Comparison of ENCODE assay signal across 10 cellular contexts in the genomic region with DNA sequence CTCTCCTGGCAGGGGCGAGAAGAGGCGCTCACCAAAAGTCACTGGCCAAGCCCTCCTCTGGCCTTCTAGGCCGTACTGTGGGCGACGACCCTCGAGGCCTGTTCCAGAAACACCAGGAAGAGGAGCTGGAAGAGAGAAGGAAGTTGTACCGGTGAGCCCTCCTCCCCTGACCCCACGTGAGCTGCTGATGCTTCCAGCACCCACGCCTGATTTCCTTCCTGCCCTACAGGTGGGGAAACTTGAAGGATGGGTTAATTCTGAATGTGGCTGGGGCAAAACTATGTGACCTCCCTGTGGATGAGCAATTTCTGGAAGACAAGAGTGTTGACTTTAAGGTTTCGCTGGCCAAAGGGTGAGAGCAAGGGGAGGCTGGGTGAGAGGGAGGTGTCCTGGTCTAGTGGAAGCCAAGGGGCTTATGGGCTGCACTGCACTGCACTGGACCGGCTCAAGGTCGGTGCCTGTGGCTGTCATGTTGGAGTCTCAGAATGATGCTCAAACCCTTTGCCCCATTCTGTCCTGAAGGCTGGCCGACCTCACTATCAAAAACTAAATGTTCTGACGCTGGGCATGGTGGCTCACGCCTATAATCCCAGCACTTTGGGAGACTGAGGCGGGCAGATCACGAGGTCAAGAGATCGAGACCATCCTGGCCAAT. TPM values are rescaled to one million over a fixed set of nuclear protein-coding genes. Genes with fewer than 3 reads are reported as not detected.
DNase-seq lines count a peak whose midpoint lies in the region; ATAC-seq and TF ChIP-seq lines count a peak whose summit lies in the region.
"Had no signal": no experiment of that assay in that cellular context is flagged by ENCODE, and none has a peak within 500 bp of the region (broad histone marks: within the 10 kb centered on the region; RNA-seq: fewer than 3 reads in every experiment).

No MANE protein-coding gene starts in this region.

- no peaks in the 10 kb centered on the region for H3K9me2 ChIP-seq in MM.1S (replicated peaks; ENCODE audit: insufficient read depth, low read length)

- no peak overlapping the region for H2BK12ac ChIP-seq in neuronal stem cell (ENCODE audit: low read length)

- H3K27me3 Mint-ChIP-seq in effector memory CD8-positive, alpha-beta T cell, result peaks cover 0 to 13% of the 10 kb centered on the region in 2 donors

- peak overlapping the region; percentile 89 to 93 for H3K27ac Mint-ChIP-seq in effector memory CD8-positive, alpha-beta T cell

- WGBS in neuronal stem cell (ENCODE audit: extremely low coverage in 2 of 2, insufficient read length in 2 of 2, insufficient replicate concordance in 1 of 2), 2 donors, result no CpG with 5 or more reads among the region's 18 CpGs

- H3K27me3 ChIP-seq in MM.1S (replicated peaks; ENCODE audit: insufficient read depth, low read length) (peaks cover 5% of the 10 kb centered on the region), neuronal stem cell (ENCODE audit: control insufficient read depth in 3 of 3, insufficient read depth in 3 of 3, low read depth in 1 of 3, low read length in 3 of 3) (peaks cover 0 to 70% (median 32%) of the 10 kb centered on the region in 3 experiments)

- H2AK5ac ChIP-seq in neuronal stem cell (ENCODE audit: low read depth, low read length), result peak overlapping the region; percentile 67

- peaks cover 5% of the 10 kb centered on the region for H3K4me1 ChIP-seq in MM.1S (ENCODE audit: low read length)
- peaks cover 12 to 20% of the 10 kb centered on the region in 2 donors for H3K4me1 ChIP-seq in neuronal stem cell (ENCODE audit: control insufficient read depth in 2 of 2, insufficient read depth in 1 of 2, low read depth in 1 of 2, low read length in 2 of 2)

- no peak for ATAC-seq in effector memory CD8-positive, alpha-beta T cell (replicated peaks)
- ATAC-seq in SK-N-SH treated with all-trans-retinoic acid at 6 μM for 48 hours, result no peak
- ATAC-seq in GM19467 (IDR thresholded peaks at IDR 0.05; ENCODE audit: unreplicated experiment), result no peak
- no peak for ATAC-seq in omental fat pad (ENCODE audit: low FRiP score)

- H3K9me3 ChIP-seq in MM.1S (replicated peaks; ENCODE audit: insufficient read depth, low read length), result no peaks in the 10 kb centered on the region
- H3K9me3 ChIP-seq in neuronal stem cell (replicated peaks in 1 of 2; ENCODE audit: control insufficient read depth in 2 of 2, insufficient read depth in 1 of 2, low read depth in 1 of 2, low read length in 2 of 2), result no peaks in the 10 kb centered on the region

- peaks cover 27% of the 10 kb centered on the region in 2 donors for H3K4me1 Mint-ChIP-seq in effector memory CD8-positive, alpha-beta T cell (ENCODE audit: low read depth in 2 of 2)

- H2AFZ ChIP-seq in MM.1S (ENCODE audit: low read length) (peak overlapping the region; percentile 63), neuronal stem cell (ENCODE audit: low read length) (peak overlapping the region; percentile 79)

- TF ChIP-seq CTCF in GM12865 (IDR thresholded peaks at IDR 0.05; ENCODE audit: insufficient read depth, low read depth, low read length, missing control alignments) (no peak), MM.1S (IDR thresholded peaks at IDR 0.05; ENCODE audit: low read length) (no peak), omental fat pad (IDR thresholded peaks at IDR 0.05) (no peak)

- H3K4me2 ChIP-seq in MM.1S (ENCODE audit: low read depth, low read length), result peak overlapping the region; percentile 63
- peak overlapping the region; percentile 24 for H3K4me2 ChIP-seq in neuronal stem cell (ENCODE audit: insufficient read depth, low read length, poor library complexity, severe bottlenecking)

- H3K79me2 ChIP-seq in MM.1S (ENCODE audit: low read length), result no peaks in the 10 kb centered on the region

- H3K79me1 ChIP-seq in neuronal stem cell (ENCODE audit: low read depth, low read length), result no peaks in the 10 kb centered on the region

- no peak overlapping the region for H2BK120ac ChIP-seq in neuronal stem cell (ENCODE audit: low read depth, low read length)

- no peak overlapping the region for H3K4ac ChIP-seq in neuronal stem cell (ENCODE audit: low read length)

- H3K9me3 Mint-ChIP-seq in effector memory CD8-positive, alpha-beta T cell, result no peaks in the 10 kb centered on the region

- DNase-seq in GM12865 (ENCODE audit: low read depth) (no peak), MM.1S (no peak), neuronal stem cell (ENCODE audit: low spot score) (no peak), substantia nigra (lab: John Stamatoyannopoulos, UW) (no peak), omental fat pad (ENCODE audit: low spot score) (no peak)
- no peak for DNase-seq in effector memory CD8-positive, alpha-beta T cell
- DNase-seq: EL, foreskin fibroblast had no signal

- H3F3A ChIP-seq in MM.1S (ENCODE audit: insufficient read depth, low read length), result 0 out of 2 replicates have a peak, but pooled peaks cover 3% of the 10 kb centered on the region

- H3K4me3 Mint-ChIP-seq in effector memory CD8-positive, alpha-beta T cell, result peak overlapping the region; percentile 90 to 91

- no peaks in the 10 kb centered on the region for H4K20me1 ChIP-seq in MM.1S (ENCODE audit: insufficient read depth, low read length)

- no peak overlapping the region for H2BK15ac ChIP-seq in neuronal stem cell (ENCODE audit: low read length)

- no peak overlapping the region for H4K8ac ChIP-seq in neuronal stem cell (ENCODE audit: low read depth, low read length)

- peaks cover 4% of the 10 kb centered on the region for H3K36me3 Mint-ChIP-seq in effector memory CD8-positive, alpha-beta T cell (ENCODE audit: insufficient read depth)

- no peak overlapping the region for H4K91ac ChIP-seq in neuronal stem cell (ENCODE audit: low read depth, low read length, poor library complexity)

- H3K9ac ChIP-seq in MM.1S (ENCODE audit: low read length), result peak overlapping the region; percentile 48; the same call in 1 of the 2 replicates
- no peak overlapping the region for H3K9ac ChIP-seq in neuronal stem cell (ENCODE audit: low read depth, low read length, poor library complexity)

- H3K23ac ChIP-seq in neuronal stem cell (ENCODE audit: low read depth, low read length, poor library complexity), result no peak overlapping the region

- H3K36me3 ChIP-seq in MM.1S (replicated peaks; ENCODE audit: insufficient read depth, low read length) (no peaks in the 10 kb centered on the region), neuronal stem cell (replicated peaks in 1 of 2; ENCODE audit: control insufficient read depth in 2 of 2, insufficient read depth in 2 of 2, low read length in 2 of 2) (no peaks in the 10 kb centered on the region)

- no peak overlapping the region for H3K14ac ChIP-seq in neuronal stem cell (ENCODE audit: low read length)

- H2BK5ac ChIP-seq in neuronal stem cell (ENCODE audit: low read length), result no peak overlapping the region

- H3K27ac ChIP-seq in MM.1S (ENCODE audit: low read length) (no peak overlapping the region), neuronal stem cell (replicated peaks; ENCODE audit: low read length) (no peak overlapping the region), substantia nigra (ENCODE audit: low read depth, low read length, poor library complexity, severe bottlenecking) (no peak overlapping the region)

- H3K4me3 ChIP-seq in GM12865 (ENCODE audit: low read depth, low read length) (peak overlapping the region; percentile 59), MM.1S (ENCODE audit: low read length) (peak overlapping the region; percentile 53), neuronal stem cell (ENCODE audit: low read length in 2 of 2) (peak overlapping the region in 1 of 2 donors; percentile 35)

- H3K18ac ChIP-seq in neuronal stem cell (ENCODE audit: low read length), result peak overlapping the region; percentile 84

TF ChIP-seq in SK-N-SH treated with all-trans-retinoic acid at 6 μM for 48 hours, 23 proteins besides CTCF, POLR2A, EP300 and RAD21:
- TF ChIP-seq ISL1 (CRISPR knock-in tag; IDR thresholded peaks at IDR 0.05), result no peak
- no peak for TF ChIP-seq ESRRG (CRISPR knock-in tag; IDR thresholded peaks at IDR 0.05)
- TF ChIP-seq GLIS3 (CRISPR knock-in tag; IDR thresholded peaks at IDR 0.05), result no peak
- TF ChIP-seq, protein P1, sequence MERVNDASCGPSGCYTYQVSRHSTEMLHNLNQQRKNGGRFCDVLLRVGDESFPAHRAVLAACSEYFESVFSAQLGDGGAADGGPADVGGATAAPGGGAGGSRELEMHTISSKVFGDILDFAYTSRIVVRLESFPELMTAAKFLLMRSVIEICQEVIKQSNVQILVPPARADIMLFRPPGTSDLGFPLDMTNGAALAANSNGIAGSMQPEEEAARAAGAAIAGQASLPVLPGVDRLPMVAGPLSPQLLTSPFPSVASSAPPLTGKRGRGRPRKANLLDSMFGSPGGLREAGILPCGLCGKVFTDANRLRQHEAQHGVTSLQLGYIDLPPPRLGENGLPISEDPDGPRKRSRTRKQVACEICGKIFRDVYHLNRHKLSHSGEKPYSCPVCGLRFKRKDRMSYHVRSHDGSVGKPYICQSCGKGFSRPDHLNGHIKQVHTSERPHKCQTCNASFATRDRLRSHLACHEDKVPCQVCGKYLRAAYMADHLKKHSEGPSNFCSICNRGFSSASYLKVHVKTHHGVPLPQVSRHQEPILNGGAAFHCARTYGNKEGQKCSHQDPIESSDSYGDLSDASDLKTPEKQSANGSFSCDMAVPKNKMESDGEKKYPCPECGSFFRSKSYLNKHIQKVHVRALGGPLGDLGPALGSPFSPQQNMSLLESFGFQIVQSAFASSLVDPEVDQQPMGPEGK (CRISPR knock-in tag; IDR thresholded peaks at IDR 0.05; ENCODE audit: borderline replicate concordance), result no peak
- no peak for TF ChIP-seq SNAI2 (CRISPR knock-in tag; IDR thresholded peaks at IDR 0.05)
- TF ChIP-seq ZNF8 (CRISPR knock-in tag; IDR thresholded peaks at IDR 0.05), result no peak

RNA-seq across cellular contexts. Expression of gene C17orf100, which starts 6.2 kb away (rescaled TPM):
- 7.5 TPM for polyA plus RNA-seq in neuronal stem cell (2013, experiment 1 of 2)
- 7.7 TPM for polyA plus RNA-seq in neuronal stem cell (2013, experiment 2 of 2)
- under 1 TPM; 0.56 to 0.79 (median 0.63) TPM for total RNA-seq in omental fat pad

RNA-seq across cellular contexts. Expression of gene MED31, which starts 6.4 kb away (rescaled TPM):
- 39.1 TPM for polyA plus RNA-seq in neuronal stem cell (2013, experiment 1 of 2)
- polyA plus RNA-seq in neuronal stem cell (2013, experiment 2 of 2), result 41.1 TPM
- total RNA-seq in omental fat pad, result 1 to 10 TPM; 5.5 to 9.9 (median 8.2) TPM

RNA-seq across cellular contexts. Expression of gene TXNDC17, which starts 16.9 kb away (rescaled TPM):
- 130 TPM for polyA plus RNA-seq in neuronal stem cell (2013, experiment 1 of 2)
- 139 TPM for polyA plus RNA-seq in neuronal stem cell (2013, experiment 2 of 2)
- 100 to 1,000 TPM in 2 of 4 donors, 10 to 100 TPM in 2; 58.5 to 155 (median 109) TPM for total RNA-seq in omental fat pad

RNA-seq across cellular contexts. Expression of gene KIAA0753, which starts 17.2 kb away (rescaled TPM):
- polyA plus RNA-seq in neuronal stem cell (2013, experiment 1 of 2), result 14.1 TPM
- 14.9 TPM for polyA plus RNA-seq in neuronal stem cell (2013, experiment 2 of 2)
- total RNA-seq in omental fat pad, result 10 to 100 TPM in 3 of 4 donors, 1 to 10 TPM in 1; 9.5 to 11.8 (median 11.1) TPM

RNA-seq across cellular contexts. Expression of gene SLC13A5, which starts 55.4 kb away (rescaled TPM):
- polyA plus RNA-seq in neuronal stem cell (2013, experiment 1 of 2), result 0.13 TPM
- polyA plus RNA-seq in neuronal stem cell (2013, experiment 2 of 2), result 0.06 TPM
- under 1 TPM in 1 of 4 donors, not detected in 3; 0.25 TPM for total RNA-seq in omental fat pad
